ENCODE assay signal across 8 cellular contexts in genomic region chr17:42276609-42277341, GRCh38. TPM values are rescaled to one million over a fixed set of nuclear protein-coding genes. Genes with fewer than 3 reads are reported as not detected.
DNase-seq lines count a peak whose midpoint lies in the region; ATAC-seq and TF ChIP-seq lines count a peak whose summit lies in the region.

No MANE protein-coding gene starts in this region.

- peak overlapping the region; percentile 95 for H3K4me2 ChIP-seq in BLaER1

- H3K9me3 Mint-ChIP-seq in activated T-cell treated with anti-CD3 and anti-CD28 coated beads, Interleukin-2, amount 50 U/mL, for 24 hours: no peaks in the 10 kb centered on the region
- H3K9me3 Mint-ChIP-seq in nephron: no peaks in the 10 kb centered on the region

- peaks cover 43% of the 10 kb centered on the region for H3K4me1 ChIP-seq in BLaER1

- peak overlapping the region; percentile 86 for H3K27ac Mint-ChIP-seq in activated T-cell treated with anti-CD3 and anti-CD28 coated beads, Interleukin-2, amount 50 U/mL, for 24 hours
- peak overlapping the region; percentile 78 to 94 (median 90) for H3K27ac Mint-ChIP-seq in nephron

- no peaks in the 10 kb centered on the region for H3K27me3 ChIP-seq in BLaER1

- H3K36me3 Mint-ChIP-seq in activated T-cell treated with anti-CD3 and anti-CD28 coated beads, Interleukin-2, amount 50 U/mL, for 24 hours (ENCODE audit: low read depth): peaks cover 41% of the 10 kb centered on the region
- no peaks in the 10 kb centered on the region for H3K36me3 Mint-ChIP-seq in nephron (ENCODE audit: low read depth)

- H3K4me3 Mint-ChIP-seq in activated T-cell treated with anti-CD3 and anti-CD28 coated beads, Interleukin-2, amount 50 U/mL, for 24 hours: peak overlapping the region; percentile 76
- H3K4me3 Mint-ChIP-seq in nephron: peak overlapping the region; percentile 79 to 90 (median 85)

- peak overlapping the region; percentile 91 for H3K9ac ChIP-seq in BLaER1

- TF ChIP-seq CTCF in fibroblast of villous mesenchyme (IDR thresholded peaks at IDR 0.05; ENCODE audit: insufficient read depth, low read depth, low read length) (no peak), nephron (IDR thresholded peaks at IDR 0.05; ENCODE audit: unreplicated experiment in 3 of 3) (no peak)

- peak overlapping the region; percentile 93 for H3K4me3 ChIP-seq in BLaER1
- H3K4me3 ChIP-seq in fibroblast of villous mesenchyme (ENCODE audit: low read depth, low read length): peak overlapping the region; percentile 82

- no peaks in the 10 kb centered on the region for H3K36me3 ChIP-seq in BLaER1

- DNase-seq in NCI-H1092 treated with DMSO at 0.1 percent for 48 hours (lab: John Stamatoyannopoulos, UW) (peak; percentile 66), fibroblast of villous mesenchyme (ENCODE audit: low read depth) (peak; percentile 90), germinal center (ENCODE audit: low spot score) (no peak), NCI-H446 treated with DMSO at 0.1 percent for 48 hours (lab: John Stamatoyannopoulos, UW) (no peak)
- no peak for DNase-seq in activated T-cell treated with anti-CD3 and anti-CD28 coated beads, Interleukin-2, amount 50 U/mL, for 24 hours

- no peaks in the 10 kb centered on the region for H3K9me3 ChIP-seq in BLaER1

- H3K27me3 Mint-ChIP-seq in activated T-cell treated with anti-CD3 and anti-CD28 coated beads, Interleukin-2, amount 50 U/mL, for 24 hours: no peaks in the 10 kb centered on the region
- H3K27me3 Mint-ChIP-seq in nephron (ENCODE audit: low read depth): no peaks in the 10 kb centered on the region

- H4K20me1 ChIP-seq in BLaER1: peaks cover 33% of the 10 kb centered on the region

- H3K4me1 Mint-ChIP-seq in activated T-cell treated with anti-CD3 and anti-CD28 coated beads, Interleukin-2, amount 50 U/mL, for 24 hours (ENCODE audit: low read depth): peaks cover 44% of the 10 kb centered on the region
- peaks cover 34% of the 10 kb centered on the region for H3K4me1 Mint-ChIP-seq in nephron

- H3K27ac ChIP-seq in BLaER1: peak overlapping the region; percentile 93

- ATAC-seq in GM21447 (IDR thresholded peaks at IDR 0.05; ENCODE audit: unreplicated experiment): peak; percentile 28

RNA-seq across cellular contexts. Expression of gene STAT5B, which starts 0.6 kb away (rescaled TPM):
- 33.5 and 38.4 TPM in 2 replicates for total RNA-seq in fibroblast of villous mesenchyme

RNA-seq across cellular contexts. Expression of gene STAT5A, which starts 11.5 kb away (rescaled TPM):
- total RNA-seq in fibroblast of villous mesenchyme: 13.8 and 16.1 TPM in 2 replicates

Comparison
In these comparisons a context has a peak if more than half of its experiments do, and no peak if none do; other contexts are left out.
1. DNase-seq: peak in NCI-H1092 treated with DMSO at 0.1 percent for 48 hours (single experiment) and fibroblast of villous mesenchyme (single experiment); none in activated T-cell treated with anti-CD3 and anti-CD28 coated beads, Interleukin-2, amount 50 U/mL, for 24 hours (single experiment), germinal center (single experiment) and NCI-H446 treated with DMSO at 0.1 percent for 48 hours (single experiment).